Comparison of ENCODE assay signal across 1 cellular context in genomic region chr3:46400000-46400734, GRCh38.
A peak's percentile ranks its signal among the peaks of the same experiment; 100 is the strongest.
TF ChIP-seq lines count a peak whose summit lies in the region.

No MANE protein-coding gene starts in this region.

TF ChIP-seq in K562, 482 proteins besides CTCF, POLR2A, EP300 and RAD21 (continued from another document and continues in another):
- TF ChIP-seq, protein P1, sequence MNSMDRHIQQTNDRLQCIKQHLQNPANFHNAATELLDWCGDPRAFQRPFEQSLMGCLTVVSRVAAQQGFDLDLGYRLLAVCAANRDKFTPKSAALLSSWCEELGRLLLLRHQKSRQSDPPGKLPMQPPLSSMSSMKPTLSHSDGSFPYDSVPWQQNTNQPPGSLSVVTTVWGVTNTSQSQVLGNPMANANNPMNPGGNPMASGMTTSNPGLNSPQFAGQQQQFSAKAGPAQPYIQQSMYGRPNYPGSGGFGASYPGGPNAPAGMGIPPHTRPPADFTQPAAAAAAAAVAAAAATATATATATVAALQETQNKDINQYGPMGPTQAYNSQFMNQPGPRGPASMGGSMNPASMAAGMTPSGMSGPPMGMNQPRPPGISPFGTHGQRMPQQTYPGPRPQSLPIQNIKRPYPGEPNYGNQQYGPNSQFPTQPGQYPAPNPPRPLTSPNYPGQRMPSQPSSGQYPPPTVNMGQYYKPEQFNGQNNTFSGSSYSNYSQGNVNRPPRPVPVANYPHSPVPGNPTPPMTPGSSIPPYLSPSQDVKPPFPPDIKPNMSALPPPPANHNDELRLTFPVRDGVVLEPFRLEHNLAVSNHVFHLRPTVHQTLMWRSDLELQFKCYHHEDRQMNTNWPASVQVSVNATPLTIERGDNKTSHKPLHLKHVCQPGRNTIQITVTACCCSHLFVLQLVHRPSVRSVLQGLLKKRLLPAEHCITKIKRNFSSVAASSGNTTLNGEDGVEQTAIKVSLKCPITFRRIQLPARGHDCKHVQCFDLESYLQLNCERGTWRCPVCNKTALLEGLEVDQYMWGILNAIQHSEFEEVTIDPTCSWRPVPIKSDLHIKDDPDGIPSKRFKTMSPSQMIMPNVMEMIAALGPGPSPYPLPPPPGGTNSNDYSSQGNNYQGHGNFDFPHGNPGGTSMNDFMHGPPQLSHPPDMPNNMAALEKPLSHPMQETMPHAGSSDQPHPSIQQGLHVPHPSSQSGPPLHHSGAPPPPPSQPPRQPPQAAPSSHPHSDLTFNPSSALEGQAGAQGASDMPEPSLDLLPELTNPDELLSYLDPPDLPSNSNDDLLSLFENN (IDR thresholded peaks at IDR 0.05; ENCODE audit: low read depth in 2 of 2, low read length in 2 of 2) = peak in 1 of 2 experiments; percentile 63; a peak in 2 of 4 replicates
- TF ChIP-seq, protein P2, sequence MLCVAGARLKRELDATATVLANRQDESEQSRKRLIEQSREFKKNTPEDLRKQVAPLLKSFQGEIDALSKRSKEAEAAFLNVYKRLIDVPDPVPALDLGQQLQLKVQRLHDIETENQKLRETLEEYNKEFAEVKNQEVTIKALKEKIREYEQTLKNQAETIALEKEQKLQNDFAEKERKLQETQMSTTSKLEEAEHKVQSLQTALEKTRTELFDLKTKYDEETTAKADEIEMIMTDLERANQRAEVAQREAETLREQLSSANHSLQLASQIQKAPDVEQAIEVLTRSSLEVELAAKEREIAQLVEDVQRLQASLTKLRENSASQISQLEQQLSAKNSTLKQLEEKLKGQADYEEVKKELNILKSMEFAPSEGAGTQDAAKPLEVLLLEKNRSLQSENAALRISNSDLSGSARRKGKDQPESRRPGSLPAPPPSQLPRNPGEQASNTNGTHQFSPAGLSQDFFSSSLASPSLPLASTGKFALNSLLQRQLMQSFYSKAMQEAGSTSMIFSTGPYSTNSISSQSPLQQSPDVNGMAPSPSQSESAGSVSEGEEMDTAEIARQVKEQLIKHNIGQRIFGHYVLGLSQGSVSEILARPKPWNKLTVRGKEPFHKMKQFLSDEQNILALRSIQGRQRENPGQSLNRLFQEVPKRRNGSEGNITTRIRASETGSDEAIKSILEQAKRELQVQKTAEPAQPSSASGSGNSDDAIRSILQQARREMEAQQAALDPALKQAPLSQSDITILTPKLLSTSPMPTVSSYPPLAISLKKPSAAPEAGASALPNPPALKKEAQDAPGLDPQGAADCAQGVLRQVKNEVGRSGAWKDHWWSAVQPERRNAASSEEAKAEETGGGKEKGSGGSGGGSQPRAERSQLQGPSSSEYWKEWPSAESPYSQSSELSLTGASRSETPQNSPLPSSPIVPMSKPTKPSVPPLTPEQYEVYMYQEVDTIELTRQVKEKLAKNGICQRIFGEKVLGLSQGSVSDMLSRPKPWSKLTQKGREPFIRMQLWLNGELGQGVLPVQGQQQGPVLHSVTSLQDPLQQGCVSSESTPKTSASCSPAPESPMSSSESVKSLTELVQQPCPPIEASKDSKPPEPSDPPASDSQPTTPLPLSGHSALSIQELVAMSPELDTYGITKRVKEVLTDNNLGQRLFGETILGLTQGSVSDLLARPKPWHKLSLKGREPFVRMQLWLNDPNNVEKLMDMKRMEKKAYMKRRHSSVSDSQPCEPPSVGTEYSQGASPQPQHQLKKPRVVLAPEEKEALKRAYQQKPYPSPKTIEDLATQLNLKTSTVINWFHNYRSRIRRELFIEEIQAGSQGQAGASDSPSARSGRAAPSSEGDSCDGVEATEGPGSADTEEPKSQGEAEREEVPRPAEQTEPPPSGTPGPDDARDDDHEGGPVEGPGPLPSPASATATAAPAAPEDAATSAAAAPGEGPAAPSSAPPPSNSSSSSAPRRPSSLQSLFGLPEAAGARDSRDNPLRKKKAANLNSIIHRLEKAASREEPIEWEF (CRISPR knock-in tag; IDR thresholded peaks at IDR 0.05) = 0 out of 2 replicates have a peak, but pooled peaks have one; percentile 51
- TF ChIP-seq, protein P3, sequence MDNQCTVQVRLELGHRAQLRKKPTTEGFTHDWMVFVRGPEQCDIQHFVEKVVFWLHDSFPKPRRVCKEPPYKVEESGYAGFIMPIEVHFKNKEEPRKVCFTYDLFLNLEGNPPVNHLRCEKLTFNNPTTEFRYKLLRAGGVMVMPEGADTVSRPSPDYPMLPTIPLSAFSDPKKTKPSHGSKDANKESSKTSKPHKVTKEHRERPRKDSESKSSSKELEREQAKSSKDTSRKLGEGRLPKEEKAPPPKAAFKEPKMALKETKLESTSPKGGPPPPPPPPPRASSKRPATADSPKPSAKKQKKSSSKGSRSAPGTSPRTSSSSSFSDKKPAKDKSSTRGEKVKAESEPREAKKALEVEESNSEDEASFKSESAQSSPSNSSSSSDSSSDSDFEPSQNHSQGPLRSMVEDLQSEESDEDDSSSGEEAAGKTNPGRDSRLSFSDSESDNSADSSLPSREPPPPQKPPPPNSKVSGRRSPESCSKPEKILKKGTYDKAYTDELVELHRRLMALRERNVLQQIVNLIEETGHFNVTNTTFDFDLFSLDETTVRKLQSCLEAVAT (IDR thresholded peaks at IDR 0.05) = 0 out of 4 replicates have a peak, but pooled peaks of 1 of the 2 experiments have one; percentile 42
- peak; percentile 70 for TF ChIP-seq ZNF384 (IDR thresholded peaks at IDR 0.05; ENCODE audit: low read depth, low read length)
- no peak for TF ChIP-seq HDAC6 (IDR thresholded peaks at IDR 0.05; ENCODE audit: low read depth, low read length)
- peak; percentile 56; the same call in 1 of the 2 replicates for TF ChIP-seq ZEB2 (IDR thresholded peaks at IDR 0.05)
- no peak for TF ChIP-seq ZNF586 (CRISPR knock-in tag; conservative IDR thresholded peaks at IDR 0.05)
- peak; percentile 82; the same call in 1 of the 2 replicates for TF ChIP-seq CTBP1 (IDR thresholded peaks at IDR 0.05; ENCODE audit: borderline replicate concordance)
- peak; percentile 76 for TF ChIP-seq MAFG (tag; conservative IDR thresholded peaks at IDR 0.05)
- TF ChIP-seq ARNT (IDR thresholded peaks at IDR 0.05) = peak in 1 of 2 experiments; percentile 90; a peak in 3 of 4 replicates
- no peak for TF ChIP-seq CBX2 (IDR thresholded peaks at IDR 0.05; ENCODE audit: insufficient read depth, low read length, poor library complexity, severe bottlenecking)
- no peak for TF ChIP-seq TAF7 (tag; IDR thresholded peaks at IDR 0.05)
- no peak for TF ChIP-seq ZNF668 (CRISPR knock-in tag; IDR thresholded peaks at IDR 0.05)
- TF ChIP-seq ESRRA (IDR thresholded peaks at IDR 0.05; ENCODE audit: borderline replicate concordance, low read depth) = peak; percentile 64; the same call in 1 of the 2 replicates
- TF ChIP-seq, protein P4, sequence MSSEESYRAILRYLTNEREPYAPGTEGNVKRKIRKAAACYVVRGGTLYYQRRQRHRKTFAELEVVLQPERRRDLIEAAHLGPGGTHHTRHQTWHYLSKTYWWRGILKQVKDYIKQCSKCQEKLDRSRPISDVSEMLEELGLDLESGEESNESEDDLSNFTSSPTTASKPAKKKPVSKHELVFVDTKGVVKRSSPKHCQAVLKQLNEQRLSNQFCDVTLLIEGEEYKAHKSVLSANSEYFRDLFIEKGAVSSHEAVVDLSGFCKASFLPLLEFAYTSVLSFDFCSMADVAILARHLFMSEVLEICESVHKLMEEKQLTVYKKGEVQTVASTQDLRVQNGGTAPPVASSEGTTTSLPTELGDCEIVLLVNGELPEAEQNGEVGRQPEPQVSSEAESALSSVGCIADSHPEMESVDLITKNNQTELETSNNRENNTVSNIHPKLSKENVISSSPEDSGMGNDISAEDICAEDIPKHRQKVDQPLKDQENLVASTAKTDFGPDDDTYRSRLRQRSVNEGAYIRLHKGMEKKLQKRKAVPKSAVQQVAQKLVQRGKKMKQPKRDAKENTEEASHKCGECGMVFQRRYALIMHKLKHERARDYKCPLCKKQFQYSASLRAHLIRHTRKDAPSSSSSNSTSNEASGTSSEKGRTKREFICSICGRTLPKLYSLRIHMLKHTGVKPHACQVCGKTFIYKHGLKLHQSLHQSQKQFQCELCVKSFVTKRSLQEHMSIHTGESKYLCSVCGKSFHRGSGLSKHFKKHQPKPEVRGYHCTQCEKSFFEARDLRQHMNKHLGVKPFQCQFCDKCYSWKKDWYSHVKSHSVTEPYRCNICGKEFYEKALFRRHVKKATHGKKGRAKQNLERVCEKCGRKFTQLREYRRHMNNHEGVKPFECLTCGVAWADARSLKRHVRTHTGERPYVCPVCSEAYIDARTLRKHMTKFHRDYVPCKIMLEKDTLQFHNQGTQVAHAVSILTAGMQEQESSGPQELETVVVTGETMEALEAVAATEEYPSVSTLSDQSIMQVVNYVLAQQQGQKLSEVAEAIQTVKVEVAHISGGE (CRISPR knock-in tag; IDR thresholded peaks at IDR 0.05) = no peak; a peak in 1 of 6 replicates
- TF ChIP-seq TRIM24 (IDR thresholded peaks at IDR 0.05) = peak; percentile 45 to 80; a peak in 2 of 4 replicates
- TF ChIP-seq, protein P5, sequence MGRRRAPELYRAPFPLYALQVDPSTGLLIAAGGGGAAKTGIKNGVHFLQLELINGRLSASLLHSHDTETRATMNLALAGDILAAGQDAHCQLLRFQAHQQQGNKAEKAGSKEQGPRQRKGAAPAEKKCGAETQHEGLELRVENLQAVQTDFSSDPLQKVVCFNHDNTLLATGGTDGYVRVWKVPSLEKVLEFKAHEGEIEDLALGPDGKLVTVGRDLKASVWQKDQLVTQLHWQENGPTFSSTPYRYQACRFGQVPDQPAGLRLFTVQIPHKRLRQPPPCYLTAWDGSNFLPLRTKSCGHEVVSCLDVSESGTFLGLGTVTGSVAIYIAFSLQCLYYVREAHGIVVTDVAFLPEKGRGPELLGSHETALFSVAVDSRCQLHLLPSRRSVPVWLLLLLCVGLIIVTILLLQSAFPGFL (CRISPR knock-in tag; IDR thresholded peaks at IDR 0.05) = no peak
- TF ChIP-seq, protein P6, sequence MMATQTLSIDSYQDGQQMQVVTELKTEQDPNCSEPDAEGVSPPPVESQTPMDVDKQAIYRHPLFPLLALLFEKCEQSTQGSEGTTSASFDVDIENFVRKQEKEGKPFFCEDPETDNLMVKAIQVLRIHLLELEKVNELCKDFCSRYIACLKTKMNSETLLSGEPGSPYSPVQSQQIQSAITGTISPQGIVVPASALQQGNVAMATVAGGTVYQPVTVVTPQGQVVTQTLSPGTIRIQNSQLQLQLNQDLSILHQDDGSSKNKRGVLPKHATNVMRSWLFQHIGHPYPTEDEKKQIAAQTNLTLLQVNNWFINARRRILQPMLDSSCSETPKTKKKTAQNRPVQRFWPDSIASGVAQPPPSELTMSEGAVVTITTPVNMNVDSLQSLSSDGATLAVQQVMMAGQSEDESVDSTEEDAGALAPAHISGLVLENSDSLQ (IDR thresholded peaks at IDR 0.05) = peak; percentile 83
- no peak for TF ChIP-seq CC2D1A (IDR thresholded peaks at IDR 0.05)
- 0 out of 2 replicates have a peak, but pooled peaks have one; percentile 2 for TF ChIP-seq KLF6 (CRISPR knock-in tag; IDR thresholded peaks at IDR 0.05; ENCODE audit: borderline replicate concordance)
- no peak for TF ChIP-seq ZNF253 (CRISPR knock-in tag; conservative IDR thresholded peaks at IDR 0.05)
- TF ChIP-seq HNRNPL (IDR thresholded peaks at IDR 0.05; ENCODE audit: low read depth, low read length) = no peak
- TF ChIP-seq ZNF165 (CRISPR knock-in tag; IDR thresholded peaks at IDR 0.05; ENCODE audit: borderline replicate concordance) = no peak
- peak; percentile 89 for TF ChIP-seq JUN (IDR thresholded peaks at IDR 0.05; ENCODE audit: borderline replicate concordance, low read depth, low read length)
- no peak for TF ChIP-seq JUN (CRISPR knock-in tag; IDR thresholded peaks at IDR 0.05; ENCODE audit: borderline replicate concordance)
- no peak for TF ChIP-seq ZC3H4 (CRISPR knock-in tag; IDR thresholded peaks at IDR 0.05; ENCODE audit: borderline replicate concordance)
- TF ChIP-seq XRCC3 (IDR thresholded peaks at IDR 0.05) = no peak
- no peak for TF ChIP-seq ZNF444 (CRISPR knock-in tag; IDR thresholded peaks at IDR 0.05)
- TF ChIP-seq, protein P7, sequence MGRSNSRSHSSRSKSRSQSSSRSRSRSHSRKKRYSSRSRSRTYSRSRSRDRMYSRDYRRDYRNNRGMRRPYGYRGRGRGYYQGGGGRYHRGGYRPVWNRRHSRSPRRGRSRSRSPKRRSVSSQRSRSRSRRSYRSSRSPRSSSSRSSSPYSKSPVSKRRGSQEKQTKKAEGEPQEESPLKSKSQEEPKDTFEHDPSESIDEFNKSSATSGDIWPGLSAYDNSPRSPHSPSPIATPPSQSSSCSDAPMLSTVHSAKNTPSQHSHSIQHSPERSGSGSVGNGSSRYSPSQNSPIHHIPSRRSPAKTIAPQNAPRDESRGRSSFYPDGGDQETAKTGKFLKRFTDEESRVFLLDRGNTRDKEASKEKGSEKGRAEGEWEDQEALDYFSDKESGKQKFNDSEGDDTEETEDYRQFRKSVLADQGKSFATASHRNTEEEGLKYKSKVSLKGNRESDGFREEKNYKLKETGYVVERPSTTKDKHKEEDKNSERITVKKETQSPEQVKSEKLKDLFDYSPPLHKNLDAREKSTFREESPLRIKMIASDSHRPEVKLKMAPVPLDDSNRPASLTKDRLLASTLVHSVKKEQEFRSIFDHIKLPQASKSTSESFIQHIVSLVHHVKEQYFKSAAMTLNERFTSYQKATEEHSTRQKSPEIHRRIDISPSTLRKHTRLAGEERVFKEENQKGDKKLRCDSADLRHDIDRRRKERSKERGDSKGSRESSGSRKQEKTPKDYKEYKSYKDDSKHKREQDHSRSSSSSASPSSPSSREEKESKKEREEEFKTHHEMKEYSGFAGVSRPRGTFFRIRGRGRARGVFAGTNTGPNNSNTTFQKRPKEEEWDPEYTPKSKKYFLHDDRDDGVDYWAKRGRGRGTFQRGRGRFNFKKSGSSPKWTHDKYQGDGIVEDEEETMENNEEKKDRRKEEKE (IDR thresholded peaks at IDR 0.05; ENCODE audit: borderline replicate concordance in 1 of 2, control insufficient read depth in 1 of 2, low read depth in 2 of 2, low read length in 1 of 2) = no peak
- no peak for TF ChIP-seq XRCC5 (IDR thresholded peaks at IDR 0.05; ENCODE audit: low read depth, low read length)
- no peak for TF ChIP-seq GTF2A2 (tag; IDR thresholded peaks at IDR 0.05)
- peak; percentile 69 for TF ChIP-seq CREM (IDR thresholded peaks at IDR 0.05; ENCODE audit: low read depth)
- TF ChIP-seq HDGF (IDR thresholded peaks at IDR 0.05) = no peak
- TF ChIP-seq ATF6 (CRISPR knock-in tag; IDR thresholded peaks at IDR 0.05) = peak; percentile 49; the same call in 1 of the 2 replicates
- no peak for TF ChIP-seq SMARCB1 (IDR thresholded peaks at IDR 0.05; ENCODE audit: insufficient read length, low read depth)
- no peak for TF ChIP-seq EP400 (IDR thresholded peaks at IDR 0.05)
- TF ChIP-seq CXXC5 (CRISPR knock-in tag; IDR thresholded peaks at IDR 0.05) = peak; percentile 64; the same call in 1 of the 2 replicates
- TF ChIP-seq ZBTB1 (CRISPR knock-in tag; IDR thresholded peaks at IDR 0.05; ENCODE audit: borderline replicate concordance, low read depth) = no peak
- TF ChIP-seq ZNF764 (CRISPR knock-in tag; IDR thresholded peaks at IDR 0.05; ENCODE audit: low read depth) = no peak
